Comparison of ENCODE assay signal across 19 cellular contexts in the genomic region with DNA sequence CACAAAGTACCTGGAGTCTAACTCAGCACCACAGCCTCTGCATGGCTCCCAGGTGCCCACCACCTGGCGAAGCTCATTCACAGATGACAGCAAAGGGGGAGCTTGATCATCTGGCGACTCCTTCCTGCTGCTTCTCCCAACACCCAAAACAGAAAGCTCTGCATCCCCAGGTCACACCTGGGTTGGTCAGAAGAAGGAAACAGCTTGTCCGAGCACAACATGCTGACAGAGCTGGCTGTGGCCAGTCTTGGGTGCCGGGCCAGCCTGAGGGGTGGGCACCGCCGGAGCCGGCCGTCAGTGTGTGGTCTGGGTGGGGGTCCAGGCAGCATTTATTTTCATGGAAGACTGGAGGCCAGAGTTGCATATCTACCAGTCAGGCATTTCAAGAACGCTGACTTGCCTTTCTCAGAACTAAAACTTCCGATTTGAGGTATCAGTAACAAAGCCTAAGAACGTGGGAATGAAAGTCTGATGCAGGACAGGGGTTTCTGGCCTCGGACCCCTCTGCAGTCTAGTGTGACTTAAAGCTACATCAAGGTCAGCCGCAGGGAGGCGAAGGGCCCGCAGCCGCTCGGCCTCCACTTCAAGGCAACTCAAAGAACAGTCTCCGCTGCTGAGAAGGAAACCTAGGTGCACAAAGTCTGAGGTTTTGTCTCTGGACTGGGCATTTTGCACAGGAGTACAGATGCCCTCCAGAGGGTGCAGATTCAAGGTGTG. TPM values are rescaled to one million over a fixed set of nuclear protein-coding genes. Genes with fewer than 3 reads are reported as not detected.
DNase-seq lines count a peak whose midpoint lies in the region; ATAC-seq, FAIRE-seq and TF ChIP-seq lines count a peak whose summit lies in the region.
"Had no signal": no experiment of that assay in that cellular context is flagged by ENCODE, and none has a peak within 500 bp of the region (broad histone marks: within the 10 kb centered on the region; RNA-seq: fewer than 3 reads in every experiment).

No MANE protein-coding gene starts in this region.

- TF ChIP-seq CTCF in heart right ventricle (IDR thresholded peaks at IDR 0.05), result no peak
- no peak for TF ChIP-seq CTCF in coronary artery (IDR thresholded peaks at IDR 0.05)
- TF ChIP-seq CTCF in osteoblast (IDR thresholded peaks at IDR 0.05; ENCODE audit: extremely low read depth, low read depth, low read length), result no peak
- no peak for TF ChIP-seq CTCF in suprapubic skin (IDR thresholded peaks at IDR 0.05)

- no peak for TF ChIP-seq POLR2A in suprapubic skin (IDR thresholded peaks at IDR 0.05)

- WGBS in heart right ventricle, 2 donors, result 79 to 85% methylated on average over 18 of the region's 18 CpGs
- WGBS in suprapubic skin, result 92% methylated on average over 10 of the region's 18 CpGs

- H3K4me2 ChIP-seq in osteoblast (ENCODE audit: insufficient read depth, low read length), result no peak overlapping the region

- no peaks in the 10 kb centered on the region for H3K9me3 Mint-ChIP-seq in activated naive CD4-positive, alpha-beta T cell treated with anti-CD3 and anti-CD28 coated beads, Interleukin-2, amount 10 ng/mL, durations not matched to agents 7 days and 5 days
- H3K9me3 Mint-ChIP-seq: activated CD4-positive, alpha-beta memory T cell treated with anti-CD3 and anti-CD28 coated beads for 36 hours; IgD-negative memory B cell had no signal

- peak; percentile 90 for FAIRE-seq in urothelium cell line (lab: Jason Lieb, UNC)
- FAIRE-seq: colon had no signal

- DNase-seq in heart right ventricle (no peak), cardiac septum (ENCODE audit: low spot score) (no peak), coronary artery (ENCODE audit: low spot score) (peak; percentile 71), osteoblast (ENCODE audit: insufficient read length, low spot score, missing footprints) (peak; percentile 73), urothelium cell line (ENCODE audit: low spot score) (no peak), suprapubic skin (ENCODE audit: low spot score in 2 of 2) (no peak)
- no peak for DNase-seq in activated naive CD4-positive, alpha-beta T cell treated with anti-CD3 and anti-CD28 coated beads, Interleukin-2, amount 10 ng/mL, durations not matched to agents 7 days and 5 days
- DNase-seq: activated CD4-positive, alpha-beta memory T cell treated with anti-CD3 and anti-CD28 coated beads for 36 hours; CD4-positive, alpha-beta memory T cell; DND-41; midbrain; NCI-H2029; NCI-H510A; stimulated activated CD4-positive, alpha-beta T cell treated with anti-CD3 and anti-CD28 coated beads, Interleukin-4, amount 100 ng/mL, for 4 hours had no signal

- H3K79me2 ChIP-seq in osteoblast (ENCODE audit: insufficient read depth, low read length), result peaks cover 2% of the 10 kb centered on the region

- H3K36me3 ChIP-seq in heart right ventricle, result peaks cover 0 to 80% (median 17%) of the 10 kb centered on the region in 9 donors
- peaks cover 51% of the 10 kb centered on the region for H3K36me3 ChIP-seq in osteoblast (ENCODE audit: insufficient read depth, low read length)
- H3K36me3 ChIP-seq in suprapubic skin, result peaks cover 68% of the 10 kb centered on the region

- H3K4me1 Mint-ChIP-seq in activated naive CD4-positive, alpha-beta T cell treated with anti-CD3 and anti-CD28 coated beads, Interleukin-2, amount 10 ng/mL, durations not matched to agents 7 days and 5 days, result peaks cover 21% of the 10 kb centered on the region

- no peak overlapping the region for H2AFZ ChIP-seq in osteoblast (ENCODE audit: low read length)

- no peak for ATAC-seq in heart right ventricle
- no peak for ATAC-seq in HG03439 (IDR thresholded peaks at IDR 0.05; ENCODE audit: unreplicated experiment)

- H3K27me3 Mint-ChIP-seq in activated naive CD4-positive, alpha-beta T cell treated with anti-CD3 and anti-CD28 coated beads, Interleukin-2, amount 10 ng/mL, durations not matched to agents 7 days and 5 days, result no peaks in the 10 kb centered on the region
- H3K27me3 Mint-ChIP-seq: activated CD4-positive, alpha-beta memory T cell treated with anti-CD3 and anti-CD28 coated beads for 36 hours; CD4-positive, alpha-beta memory T cell; IgD-negative memory B cell had no signal

- CTCF ChIA-PET in activated naive CD4-positive, alpha-beta T cell treated with anti-CD3 and anti-CD28 coated beads, Interleukin-2, amount 10 ng/mL, durations not matched to agents 7 days and 5 days (lab: Charles Lee), result no interaction called here

- H3K36me3 Mint-ChIP-seq in activated naive CD4-positive, alpha-beta T cell treated with anti-CD3 and anti-CD28 coated beads, Interleukin-2, amount 10 ng/mL, durations not matched to agents 7 days and 5 days, result peaks cover 12% of the 10 kb centered on the region

- H3K27ac ChIP-seq in heart right ventricle (peak overlapping the region; percentile 69 to 91 (median 82)), coronary artery (peak overlapping the region; percentile 89 to 90), osteoblast (ENCODE audit: low read depth, low read length) (no peak overlapping the region), suprapubic skin (no peak overlapping the region)
- H3K27ac ChIP-seq: epithelial cell of prostate had no signal

- no peak for TF ChIP-seq EP300 in suprapubic skin (IDR thresholded peaks at IDR 0.05)

- H3K4me1 ChIP-seq in heart right ventricle, result peaks cover 28 to 83% (median 54%) of the 10 kb centered on the region in 9 donors
- peaks cover 4% of the 10 kb centered on the region for H3K4me1 ChIP-seq in osteoblast (ENCODE audit: insufficient read depth, low read length)
- H3K4me1 ChIP-seq in suprapubic skin, result peaks cover 8% of the 10 kb centered on the region

- no peaks in the 10 kb centered on the region for H3K27me3 ChIP-seq in heart right ventricle
- H3K27me3 ChIP-seq in osteoblast (ENCODE audit: insufficient read depth, low read length), result no peaks in the 10 kb centered on the region
- no peaks in the 10 kb centered on the region for H3K27me3 ChIP-seq in suprapubic skin

- H3K27ac Mint-ChIP-seq in activated naive CD4-positive, alpha-beta T cell treated with anti-CD3 and anti-CD28 coated beads, Interleukin-2, amount 10 ng/mL, durations not matched to agents 7 days and 5 days, result no peak overlapping the region
- H3K27ac Mint-ChIP-seq: activated CD4-positive, alpha-beta memory T cell treated with anti-CD3 and anti-CD28 coated beads for 36 hours had no signal

- H3K4me3 Mint-ChIP-seq in activated naive CD4-positive, alpha-beta T cell treated with anti-CD3 and anti-CD28 coated beads, Interleukin-2, amount 10 ng/mL, durations not matched to agents 7 days and 5 days, result no peak overlapping the region
- H3K4me3 Mint-ChIP-seq: activated CD4-positive, alpha-beta memory T cell treated with anti-CD3 and anti-CD28 coated beads for 36 hours; CD4-positive, alpha-beta memory T cell; IgD-negative memory B cell had no signal

- intact Hi-C loops in heart right ventricle (cut with DNase I) (loop anchor here (2.0 to 10.0 kb wide), 9 partner anchors 62 to 160 kb away; partner anchors contain the start of gene CYTH3 (in 8 of the 10)), cardiac septum (cut with DNase I) (loop anchor here (5.0 to 10.0 kb wide), 2 partner anchors 94 to 272 kb away; no protein-coding TSS in a partner anchor)

- H3K4me3 ChIP-seq in heart right ventricle (no peak overlapping the region), coronary artery (peak overlapping the region; percentile 25), osteoblast (ENCODE audit: insufficient read depth, low read length) (no peak overlapping the region), suprapubic skin (no peak overlapping the region)
- H3K4me3 ChIP-seq: skin epidermis had no signal

- peaks cover 2% of the 10 kb centered on the region for H4K20me1 ChIP-seq in osteoblast (ENCODE audit: insufficient read depth, low read length)

- H3K9me3 ChIP-seq in heart right ventricle (no peaks in the 10 kb centered on the region), osteoblast (ENCODE audit: low read depth, low read length) (no peaks in the 10 kb centered on the region), suprapubic skin (no peaks in the 10 kb centered on the region)

RNA-seq across cellular contexts. Expression of gene USP42, which starts 58.1 kb away (rescaled TPM):
- total RNA-seq in heart right ventricle (1 to 10 TPM; 3.9 to 6.4 (median 5.1) TPM), cardiac septum (5.8 TPM), osteoblast (6.8 and 8.0 TPM in 2 replicates), suprapubic skin (10 to 100 TPM in 3 of 4 donors, 1 to 10 TPM in 1; 8.8 to 14.5 (median 11.9) TPM)
- polyA plus RNA-seq in heart right ventricle, result 1 to 10 TPM; 2.4 to 3.0 TPM

Comparison
In these comparisons a context has a peak if more than half of its experiments do, and no peak if none do; other contexts are left out.
1. DNase-seq: peak in coronary artery (single experiment) and osteoblast (single experiment); none in heart right ventricle (0 of 2), cardiac septum (single experiment), urothelium cell line (single experiment), activated naive CD4-positive, alpha-beta T cell treated with anti-CD3 and anti-CD28 coated beads, Interleukin-2, amount 10 ng/mL, durations not matched to agents 7 days and 5 days (single experiment) and suprapubic skin (0 of 2).
2. H3K27ac ChIP-seq: peak in heart right ventricle (10 of 10) and coronary artery (2 of 2); none in osteoblast (single experiment) and suprapubic skin (single experiment).